Comparison of ENCODE assay signal across 8 cellular contexts in genomic region chr5:90932052-90932699, GRCh38.
DNase-seq lines count a peak whose midpoint lies in the region; ATAC-seq and FAIRE-seq lines count a peak whose summit lies in the region.

No MANE protein-coding gene starts in this region.

- peak; percentile 76 for FAIRE-seq in islet of Langerhans (lab: Jason Lieb, UNC)

- DNase-seq in Right ventricle myocardium inferior (ENCODE audit: missing footprints) (no peak), cardiac septum (ENCODE audit: low spot score) (no peak), OCI-M1 (lab: John Stamatoyannopoulos, UW) (peak; percentile 63), T47D (ENCODE audit: low read depth in 1 of 2, low spot score in 1 of 2) (peak; percentile 32 to 60)
- DNase-seq in stimulated activated CD4-positive, alpha-beta T cell treated with anti-CD3 and anti-CD28 coated beads, Interleukin-4, amount 100 ng/mL, for 1 hour, result peak; percentile 7
- no peak for DNase-seq in activated CD4-positive, CD25-positive, alpha-beta regulatory T cell treated with anti-CD3 and anti-CD28 coated beads, Interleukin-2, amount 50 U/mL, for 72 hours

- in situ Hi-C loops in T47D (cut with HindIII; ENCODE audit: low pct_unique_long_range_greater_than_20kb, low sequenced_read_pairs), result no loop called here

- intact Hi-C loops in Right ventricle myocardium inferior (cut with DNase I) (loop anchor here (1.0 to 5.0 kb wide), 3 partner anchors 165 to 487 kb away; no protein-coding TSS in a partner anchor), cardiac septum (cut with DNase I) (loop anchor here (2.0 to 10.0 kb wide), 4 partner anchors 65 to 483 kb away; no protein-coding TSS in a partner anchor)

- ATAC-seq in Right ventricle myocardium inferior (peak; percentile 56), HG02763 (IDR thresholded peaks at IDR 0.05; ENCODE audit: unreplicated experiment) (peak; percentile 61)

Comparison
In these comparisons a context has a peak if more than half of its experiments do, and no peak if none do; other contexts are left out.
1. DNase-seq: peak in OCI-M1 (single experiment), T47D (2 of 2) and stimulated activated CD4-positive, alpha-beta T cell treated with anti-CD3 and anti-CD28 coated beads, Interleukin-4, amount 100 ng/mL, for 1 hour (single experiment); none in Right ventricle myocardium inferior (single experiment), cardiac septum (single experiment) and activated CD4-positive, CD25-positive, alpha-beta regulatory T cell treated with anti-CD3 and anti-CD28 coated beads, Interleukin-2, amount 50 U/mL, for 72 hours (single experiment).